ENCODE assay signal across 1 cellular context in genomic region chr9:96383165-96383939, GRCh38.
TF ChIP-seq lines count a peak whose summit lies in the region.

Gene SLC35D2 (minus strand): TSS chr9:96383711. CDS start chr9:96383634, 77 bp downstream.

TF ChIP-seq in HepG2, 621 proteins besides CTCF, POLR2A, EP300 and RAD21 (continued from another document and continues in another):
- TF ChIP-seq ZHX2 (IDR thresholded peaks at IDR 0.05; ENCODE audit: low read depth) (no peak), ZHX2 (CRISPR knock-in tag; IDR thresholded peaks at IDR 0.05; ENCODE audit: borderline replicate concordance) (no peak), JUNB (CRISPR knock-in tag; IDR thresholded peaks at IDR 0.05; ENCODE audit: borderline replicate concordance) (no peak), MXD4 (CRISPR knock-in tag; IDR thresholded peaks at IDR 0.05) (no peak), AFF4 (CRISPR knock-in tag; IDR thresholded peaks at IDR 0.05) (no peak; the same call in 1 of the 2 replicates), SIN3B (IDR thresholded peaks at IDR 0.05; ENCODE audit: low read length) (no peak), TBX2 (CRISPR knock-in tag; IDR thresholded peaks at IDR 0.05; ENCODE audit: borderline replicate concordance) (peak; percentile 53; the same call in 1 of the 2 replicates), ELF1 (CRISPR knock-in tag; IDR thresholded peaks at IDR 0.05) (peak; percentile 62), KDM5A (IDR thresholded peaks at IDR 0.05; ENCODE audit: borderline replicate concordance, low read length) (no peak), BCL6 (CRISPR knock-in tag; IDR thresholded peaks at IDR 0.05) (peak; percentile 83), MYPOP (CRISPR knock-in tag; IDR thresholded peaks at IDR 0.05) (peak; percentile 65; the same call in 1 of the 2 replicates), SOX6 (IDR thresholded peaks at IDR 0.05) (no peak), SOX6 (CRISPR knock-in tag; IDR thresholded peaks at IDR 0.05) (no peak; the same call in 1 of the 2 replicates), HMGXB4 (CRISPR knock-in tag; IDR thresholded peaks at IDR 0.05; ENCODE audit: borderline replicate concordance in 1 of 2, low read depth in 1 of 2) (peak in 1 of 2 experiments; percentile 23; a peak in 2 of 4 replicates), CREB1 (IDR thresholded peaks at IDR 0.05) (no peak), CREB1 (CRISPR knock-in tag; IDR thresholded peaks at IDR 0.05) (no peak), ZNF770 (CRISPR knock-in tag; IDR thresholded peaks at IDR 0.05) (peak; percentile 52), ARID4A (CRISPR knock-in tag; IDR thresholded peaks at IDR 0.05; ENCODE audit: borderline replicate concordance) (peak; percentile 60; the same call in 1 of the 2 replicates), NCOA2 (CRISPR knock-in tag; IDR thresholded peaks at IDR 0.05) (no peak), ZNF138 (CRISPR knock-in tag; IDR thresholded peaks at IDR 0.05; ENCODE audit: low read depth) (no peak), ZNF605 (CRISPR knock-in tag; IDR thresholded peaks at IDR 0.05) (no peak; the same call in 1 of the 2 replicates), ZBTB1 (CRISPR knock-in tag; IDR thresholded peaks at IDR 0.05; ENCODE audit: borderline replicate concordance) (no peak), LCORL (IDR thresholded peaks at IDR 0.05) (no peak), LCORL (CRISPR knock-in tag; IDR thresholded peaks at IDR 0.05) (peak; percentile 27; the same call in 1 of the 2 replicates), GATAD1 (CRISPR knock-in tag; IDR thresholded peaks at IDR 0.05) (peak; percentile 54; the same call in 1 of the 2 replicates), PHB2 (IDR thresholded peaks at IDR 0.05; ENCODE audit: partially characterized antibody) (no peak), TCF12 (IDR thresholded peaks at IDR 0.05) (no peak), TCF12 (CRISPR knock-in tag; IDR thresholded peaks at IDR 0.05) (0 out of 2 replicates have a peak, but pooled peaks have one; percentile 42), YEATS2 (CRISPR knock-in tag; IDR thresholded peaks at IDR 0.05; ENCODE audit: borderline replicate concordance) (no peak), ATRX (CRISPR knock-in tag; IDR thresholded peaks at IDR 0.05; ENCODE audit: borderline replicate concordance) (no peak), ZBTB7A (CRISPR knock-in tag; IDR thresholded peaks at IDR 0.05) (peak; percentile 69; the same call in 1 of the 2 replicates), ZNF337 (CRISPR knock-in tag; IDR thresholded peaks at IDR 0.05; ENCODE audit: borderline replicate concordance, low read depth) (no peak), GLMP (CRISPR knock-in tag; IDR thresholded peaks at IDR 0.05; ENCODE audit: borderline replicate concordance) (no peak), KLF16 (CRISPR knock-in tag; IDR thresholded peaks at IDR 0.05) (peak in 1 of 2 experiments; percentile 68; a peak in 1 of 4 replicates), SSRP1 (CRISPR knock-in tag; IDR thresholded peaks at IDR 0.05) (no peak; the same call in 1 of the 2 replicates), ZBTB34 (CRISPR knock-in tag; IDR thresholded peaks at IDR 0.05) (no peak), STAG1 (CRISPR knock-in tag; IDR thresholded peaks at IDR 0.05) (no peak), PTBP1 (IDR thresholded peaks at IDR 0.05; ENCODE audit: low read depth, low read length, poor library complexity, severe bottlenecking) (no peak), TARDBP (CRISPR knock-in tag; IDR thresholded peaks at IDR 0.05) (0 out of 2 replicates have a peak, but pooled peaks have one; percentile 3), U2AF1 (optimal IDR thresholded peaks at IDR 0.05; ENCODE audit: low read depth, low read length) (no peak)
